In genomic region chr7:39712746-39713145, GRCh38 we compare ENCODE assay signal across 18 cellular contexts.
"Had no signal": no experiment of that assay in that cellular context is flagged by ENCODE, and none has a peak within 500 bp of the region (broad histone marks: within the 10 kb centered on the region; RNA-seq: fewer than 3 reads in every experiment).

No MANE protein-coding gene starts in this region.

- DNase-seq: colonic mucosa; effector memory CD8-positive, alpha-beta T cell; foreskin fibroblast; gastrocnemius medialis; heart left ventricle; kidney; mammary epithelial cell; mesendoderm; midbrain; naive thymus-derived CD8-positive, alpha-beta T cell; nephron progenitor cell; nucleus accumbens; right cardiac atrium; sigmoid colon; stimulated activated naive B cell treated with anti-CD40 and anti-IgM and Interleukin-4, amounts not matched to agents 10 μg/mL and 1 μg/mL and 100 μg/mL, for 72 hours; upper lobe of left lung had no signal

- H3K4me3 Mint-ChIP-seq: dendritic cell treated with granulocyte-macrophage colony-stimulating factor and Interleukin-4, amounts not matched to agents 40 ng/mL and 50 ng/mL, for 4 days; effector memory CD8-positive, alpha-beta T cell; nephron progenitor cell; stimulated activated naive B cell treated with anti-CD40 and anti-IgM and Interleukin-4, amounts not matched to agents 10 μg/mL and 1 μg/mL and 100 μg/mL, for 72 hours; stimulated activated naive CD8-positive, alpha-beta T cell treated with anti-CD3 and anti-CD28 coated beads, Interleukin-15, Interleukin-2, amounts not matched to agents 100 ng/mL and 50 ng/mL, for 24 hours had no signal

- H3K27me3 Mint-ChIP-seq: dendritic cell treated with granulocyte-macrophage colony-stimulating factor and Interleukin-4, amounts not matched to agents 40 ng/mL and 50 ng/mL, for 4 days; naive thymus-derived CD8-positive, alpha-beta T cell; stimulated activated naive B cell treated with anti-CD40 and anti-IgM and Interleukin-4, amounts not matched to agents 10 μg/mL and 1 μg/mL and 100 μg/mL, for 72 hours; stimulated activated naive CD8-positive, alpha-beta T cell treated with anti-CD3 and anti-CD28 coated beads, Interleukin-15, Interleukin-2, amounts not matched to agents 100 ng/mL and 50 ng/mL, for 24 hours had no signal

- H3K27ac Mint-ChIP-seq: dendritic cell treated with granulocyte-macrophage colony-stimulating factor and Interleukin-4, amounts not matched to agents 40 ng/mL and 50 ng/mL, for 4 days; effector memory CD8-positive, alpha-beta T cell; nephron progenitor cell; stimulated activated naive B cell treated with anti-CD40 and anti-IgM and Interleukin-4, amounts not matched to agents 10 μg/mL and 1 μg/mL and 100 μg/mL, for 72 hours; stimulated activated naive CD8-positive, alpha-beta T cell treated with anti-CD3 and anti-CD28 coated beads, Interleukin-15, Interleukin-2, amounts not matched to agents 100 ng/mL and 50 ng/mL, for 24 hours had no signal

- H3K4me1 Mint-ChIP-seq: stimulated activated naive B cell treated with anti-CD40 and anti-IgM and Interleukin-4, amounts not matched to agents 10 μg/mL and 1 μg/mL and 100 μg/mL, for 72 hours had no signal
